8 cellular contexts compared by ENCODE assay signal in genomic region chr5:179558912-179559279, GRCh38. TPM values are rescaled to one million over a fixed set of nuclear protein-coding genes. Genes with fewer than 3 reads are reported as not detected.
A peak's percentile ranks its signal among the peaks of the same experiment; 100 is the strongest.
DNase-seq lines count a peak whose midpoint lies in the region; ATAC-seq and TF ChIP-seq lines count a peak whose summit lies in the region.

No MANE protein-coding gene starts in this region.

- H3K27ac ChIP-seq in breast epithelium = peak overlapping the region; percentile 82

- TF ChIP-seq POLR2A in breast epithelium (IDR thresholded peaks at IDR 0.05) = no peak

- TF ChIP-seq CTCF in breast epithelium (IDR thresholded peaks at IDR 0.05) (no peak), kidney epithelial cell (IDR thresholded peaks at IDR 0.05; ENCODE audit: insufficient read depth, low read length, poor library complexity, severe bottlenecking) (no peak)

- no peaks in the 10 kb centered on the region for H3K9me3 ChIP-seq in breast epithelium

- H3K4me3 ChIP-seq in breast epithelium = peak overlapping the region; percentile 50 to 71 (median 68)
- peak overlapping the region; percentile 79 for H3K4me3 ChIP-seq in kidney epithelial cell (ENCODE audit: low read depth, low read length)

- H3K27me3 ChIP-seq in breast epithelium (no peaks in the 10 kb centered on the region), kidney epithelial cell (ENCODE audit: control insufficient read depth, insufficient read depth, low read length) (no peaks in the 10 kb centered on the region)

- H3K36me3 ChIP-seq in breast epithelium (no peaks in the 10 kb centered on the region), kidney epithelial cell (ENCODE audit: control insufficient read depth, insufficient read depth, low read length) (no peaks in the 10 kb centered on the region)

- peak; percentile 9 for ATAC-seq in GM19035 (IDR thresholded peaks at IDR 0.05; ENCODE audit: unreplicated experiment)
- ATAC-seq in stimulated activated naive CD8-positive, alpha-beta T cell treated with anti-CD3 and anti-CD28 coated beads, Interleukin-15, Interleukin-2, amounts not matched to agents 100 U/mL and 50 U/mL, for 24 hours = no peak

- intact Hi-C loops in breast epithelium (cut with DNase I; ENCODE audit: low total_unique reads) = no loop called here

- peaks cover 0 to 4% of the 10 kb centered on the region in 2 donors for H3K4me1 ChIP-seq in breast epithelium

- DNase-seq in 8988T = peak; percentile 45
- DNase-seq in NCI-H526 (lab: John Stamatoyannopoulos, UW) = peak; percentile 44 to 58
- DNase-seq in breast epithelium (ENCODE audit: low spot score in 2 of 2) = no peak
- DNase-seq in kidney epithelial cell (ENCODE audit: low read depth) = no peak
- peak; percentile 35 for DNase-seq in stimulated activated naive CD8-positive, alpha-beta T cell treated with anti-CD3 and anti-CD28 coated beads, Interleukin-15, Interleukin-2, amounts not matched to agents 100 U/mL and 50 U/mL, for 24 hours
- no peak for DNase-seq in pons (ENCODE audit: low spot score)
- DNase-seq in GM19240 (ENCODE audit: insufficient read length, low spot score) = no peak

RNA-seq across cellular contexts. Expression of gene RUFY1, which starts 8.5 kb away (rescaled TPM):
- 10 to 100 TPM; 51.8 to 70.0 (median 62.6) TPM for total RNA-seq in breast epithelium
- 43.8 and 56.5 TPM in 2 replicates for total RNA-seq in kidney epithelial cell

Comparison
In these comparisons a context has a peak if more than half of its experiments do, and no peak if none do; other contexts are left out.
1. DNase-seq: peak in 8988T (single experiment), NCI-H526 (2 of 2) and stimulated activated naive CD8-positive, alpha-beta T cell treated with anti-CD3 and anti-CD28 coated beads, Interleukin-15, Interleukin-2, amounts not matched to agents 100 U/mL and 50 U/mL, for 24 hours (single experiment); none in breast epithelium (0 of 2), kidney epithelial cell (single experiment), pons (single experiment) and GM19240 (single experiment).